ENCODE assay signal across 21 cellular contexts in the genomic region with DNA sequence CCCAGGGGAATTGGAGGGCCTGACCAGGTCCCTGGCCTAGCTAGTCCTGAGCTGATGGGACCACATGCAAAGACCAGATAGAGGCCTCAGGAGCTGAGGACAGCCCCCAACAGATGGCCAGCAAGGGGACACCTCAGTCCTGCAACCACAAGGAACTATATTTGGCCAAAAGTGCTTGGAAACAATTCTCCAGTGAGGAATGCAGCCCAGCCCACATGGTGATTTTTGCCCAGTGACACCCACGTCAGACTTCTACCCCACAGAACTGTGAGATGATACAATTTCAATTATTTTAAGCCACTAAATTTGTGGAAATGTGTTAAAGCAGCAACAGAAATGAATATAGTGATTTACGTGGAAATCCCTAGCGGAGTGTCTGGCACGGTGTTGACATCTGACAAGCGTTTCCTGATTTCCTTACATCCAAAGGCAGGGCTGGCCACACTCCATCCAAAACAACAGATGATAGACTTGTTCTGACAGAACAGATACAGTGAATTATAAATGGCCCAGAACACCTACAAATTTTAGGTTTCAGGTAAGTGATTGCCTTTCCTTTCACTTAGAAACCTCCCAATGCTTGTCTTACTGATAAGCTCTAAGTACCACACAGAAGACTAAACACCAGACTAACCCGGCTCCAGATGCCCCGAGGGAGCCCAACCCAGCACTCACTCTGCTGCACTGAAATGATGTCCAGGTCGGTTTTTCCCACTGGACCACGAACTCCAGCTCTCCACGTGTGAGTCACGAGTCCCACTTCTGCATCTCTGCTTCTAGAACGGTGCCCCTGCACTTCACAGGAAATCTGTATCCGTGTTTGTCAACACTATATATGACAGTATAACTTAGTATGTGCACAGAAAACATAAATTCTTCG. TPM values are rescaled to one million over a fixed set of nuclear protein-coding genes. Genes with fewer than 3 reads are reported as not detected.
DNase-seq lines count a peak whose midpoint lies in the region; ATAC-seq and TF ChIP-seq lines count a peak whose summit lies in the region.
"Had no signal": no experiment of that assay in that cellular context is flagged by ENCODE, and none has a peak within 500 bp of the region (broad histone marks: within the 10 kb centered on the region; RNA-seq: fewer than 3 reads in every experiment).

No MANE protein-coding gene starts in this region.

- H3K27ac ChIP-seq in GM23248: no peak overlapping the region; the same call in 1 of the 2 replicates
- H3K27ac ChIP-seq: right atrium auricular region had no signal

- H3K36me3 Mint-ChIP-seq in activated T-helper 17 cell treated with anti-CD3 and anti-CD28 coated beads, Interleukin-2, amount 50 U/mL, for 72 hours (ENCODE audit: low read depth): peaks cover 24% of the 10 kb centered on the region
- H3K36me3 Mint-ChIP-seq in osteocyte (ENCODE audit: unreplicated experiment): peaks cover 3% of the 10 kb centered on the region

- H3K27me3 ChIP-seq in GM23248 (replicated peaks; ENCODE audit: insufficient read depth): no peaks in the 10 kb centered on the region
- H3K27me3 ChIP-seq: right atrium auricular region had no signal

- H3F3A ChIP-seq in GM23248 (ENCODE audit: insufficient read depth): peaks cover 51% of the 10 kb centered on the region

- in situ Hi-C loops in GM23248 (cut with MboI): no loop called here

- no peaks in the 10 kb centered on the region for H3K9me2 ChIP-seq in GM23248 (ENCODE audit: insufficient read depth)

- peak overlapping the region; percentile 20 for H3K27ac Mint-ChIP-seq in activated T-helper 17 cell treated with anti-CD3 and anti-CD28 coated beads, Interleukin-2, amount 50 U/mL, for 72 hours
- H3K27ac Mint-ChIP-seq in osteocyte (ENCODE audit: unreplicated experiment): peak overlapping the region; percentile 60
- H3K27ac Mint-ChIP-seq: GM23338, T-cell had no signal

- peaks cover 100% of the 10 kb centered on the region for H3K79me2 ChIP-seq in GM23248 (ENCODE audit: insufficient read depth)

- peaks cover 49% of the 10 kb centered on the region for H3K4me1 ChIP-seq in GM23248 (ENCODE audit: insufficient read depth)

- ATAC-seq in activated T-helper 17 cell treated with anti-CD3 and anti-CD28 coated beads, Interleukin-2, amount 50 U/mL, for 72 hours (replicated peaks): no peak
- ATAC-seq in HG02981 (IDR thresholded peaks at IDR 0.05; ENCODE audit: unreplicated experiment): no peak
- ATAC-seq: GM23338, left colon, T-cell had no signal

- no peak overlapping the region for H3K9ac ChIP-seq in GM23248

- H3K4me3 Mint-ChIP-seq in activated T-helper 17 cell treated with anti-CD3 and anti-CD28 coated beads, Interleukin-2, amount 50 U/mL, for 72 hours: no peak overlapping the region
- no peak overlapping the region for H3K4me3 Mint-ChIP-seq in osteocyte (ENCODE audit: unreplicated experiment)
- H3K4me3 Mint-ChIP-seq: GM23338, T-cell had no signal

- H3K36me3 ChIP-seq in GM23248 (ENCODE audit: low read depth): peaks cover 27% of the 10 kb centered on the region
- H3K36me3 ChIP-seq: right atrium auricular region had no signal

- H3K27me3 Mint-ChIP-seq in activated T-helper 17 cell treated with anti-CD3 and anti-CD28 coated beads, Interleukin-2, amount 50 U/mL, for 72 hours: no peaks in the 10 kb centered on the region
- no peaks in the 10 kb centered on the region for H3K27me3 Mint-ChIP-seq in osteocyte (ENCODE audit: unreplicated experiment)

- no peaks in the 10 kb centered on the region for H3K9me3 ChIP-seq in GM23248 (ENCODE audit: low read depth)
- H3K9me3 ChIP-seq: right atrium auricular region had no signal

- 75 to 77% methylated on average over 14 of the region's 14 CpGs for WGBS in GM23248 (ENCODE audit: low coverage in 1 of 2, low lambda C conversion rate in 2 of 2, missing lambda C conversion rate in 2 of 2), 2 experiments

- H3K4me1 Mint-ChIP-seq in activated T-helper 17 cell treated with anti-CD3 and anti-CD28 coated beads, Interleukin-2, amount 50 U/mL, for 72 hours: peaks cover 27% of the 10 kb centered on the region
- H3K4me1 Mint-ChIP-seq in osteocyte (ENCODE audit: unreplicated experiment): peaks cover 73% of the 10 kb centered on the region

- H4K20me1 ChIP-seq in GM23248 (ENCODE audit: insufficient read depth): peaks cover 14% of the 10 kb centered on the region; the same call in 1 of the 2 replicates

- TF ChIP-seq CTCF in fibroblast of the aortic adventitia (IDR thresholded peaks at IDR 0.05; ENCODE audit: insufficient read depth, low read length) (no peak), osteocyte (IDR thresholded peaks at IDR 0.05) (no peak)

- DNase-seq in GM23248 (peak; percentile 43), fibroblast of the aortic adventitia (ENCODE audit: low read depth) (peak; percentile 47), osteocyte (ENCODE audit: extremely low spot score, unreplicated experiment) (no peak), DMS 273 (lab: John Stamatoyannopoulos, UW; ENCODE audit: unreplicated experiment) (no peak)
- no peak for DNase-seq in activated CD8-positive, alpha-beta memory T cell treated with anti-CD3 and anti-CD28 coated beads, Interleukin-2, amount 50 U/mL, for 48 hours
- DNase-seq: activated CD4-positive, alpha-beta T cell treated with anti-CD3 and anti-CD28 coated beads for 48 hours; activated gamma-delta T cell treated with Interleukin-2 at 50 U/mL for 16 hours; amygdala; COR-L47; foreskin melanocyte; KBM-7; left colon; NCI-H1092 treated with DMSO at 0.1 percent for 48 hours; NCI-H510A treated with DMSO at 0.1 percent for 48 hours; occipital lobe; stimulated activated CD4-positive, alpha-beta T cell treated with anti-CD3 and anti-CD28 coated beads, Interleukin-15, amount 100 ng/mL, for 24 hours; T-cell had no signal

- no peak overlapping the region for H2AFZ ChIP-seq in GM23248
- H2AFZ ChIP-seq: GM23338 had no signal

- H3K9me3 Mint-ChIP-seq in activated T-helper 17 cell treated with anti-CD3 and anti-CD28 coated beads, Interleukin-2, amount 50 U/mL, for 72 hours: no peaks in the 10 kb centered on the region
- H3K9me3 Mint-ChIP-seq in osteocyte (ENCODE audit: unreplicated experiment): no peaks in the 10 kb centered on the region
- H3K9me3 Mint-ChIP-seq: GM23338, T-cell had no signal

- H3K4me2 ChIP-seq in GM23248 (ENCODE audit: unreplicated experiment): no peak overlapping the region
- H3K4me2 ChIP-seq: GM23338 had no signal

- H3K4me3 ChIP-seq in GM23248: no peak overlapping the region
- peak overlapping the region; percentile 42 for H3K4me3 ChIP-seq in fibroblast of the aortic adventitia (ENCODE audit: low read depth, low read length)
- H3K4me3 ChIP-seq: GM23338, right atrium auricular region had no signal

RNA-seq across cellular contexts. Expression of a gene that starts 5.8 kb away (rescaled TPM):
- total RNA-seq in GM23248 (2014; rRNA removed; shearing (Covaris generic)): 103 and 152 TPM in 2 replicates
- polyA plus RNA-seq in GM23248 (2016; fragmentation: Nextera tagmentation; extraction: Ambion mirVana): 52.0 and 54.4 TPM in 2 replicates
- 10 to 100 TPM; 20.1 to 29.8 TPM for total RNA-seq in activated T-helper 17 cell treated with anti-CD3 and anti-CD28 coated beads, Interleukin-2, amount 50 U/mL, for 72 hours
- total RNA-seq in fibroblast of the aortic adventitia (ENCODE audit: low replicate concordance) (66.0 and 83.9 TPM in 2 replicates), osteocyte (64.9 and 66.9 TPM in 2 replicates)

Comparison
In these comparisons a context has a peak if more than half of its experiments do, and no peak if none do; other contexts are left out.
1. DNase-seq: peak in GM23248 (single experiment) and fibroblast of the aortic adventitia (single experiment); none in osteocyte (single experiment), activated CD8-positive, alpha-beta memory T cell treated with anti-CD3 and anti-CD28 coated beads, Interleukin-2, amount 50 U/mL, for 48 hours (single experiment) and DMS 273 (single experiment).